Comparison of ENCODE assay signal across 8 cellular contexts in genomic region chr1:13836136-13836535, GRCh38.
"Had no signal": no experiment of that assay in that cellular context is flagged by ENCODE, and none has a peak within 500 bp of the region (broad histone marks: within the 10 kb centered on the region; RNA-seq: fewer than 3 reads in every experiment).

No MANE protein-coding gene starts in this region.

- H3K4me3 ChIP-seq: GM23338 had no signal

- H3K27ac Mint-ChIP-seq: GM23338, H9, IgD-negative memory B cell had no signal

- FAIRE-seq: H1, H54, HTR-8/SVneo had no signal

- H3K36me3 Mint-ChIP-seq: IgD-negative memory B cell had no signal

- H3K4me3 Mint-ChIP-seq: GM23338, H9, IgD-negative memory B cell had no signal

- H3K9me3 Mint-ChIP-seq: GM23338 had no signal

- H3K4me2 ChIP-seq: GM23338 had no signal

- H2AFZ ChIP-seq: GM23338 had no signal

- H3K4me1 Mint-ChIP-seq: GM23338, H9, IgD-negative memory B cell had no signal

- DNase-seq: H9, HCEC 1CT, KG1 had no signal

- ATAC-seq: GM23338 had no signal
